Comparison of ENCODE assay signal across 8 cellular contexts in the genomic region with DNA sequence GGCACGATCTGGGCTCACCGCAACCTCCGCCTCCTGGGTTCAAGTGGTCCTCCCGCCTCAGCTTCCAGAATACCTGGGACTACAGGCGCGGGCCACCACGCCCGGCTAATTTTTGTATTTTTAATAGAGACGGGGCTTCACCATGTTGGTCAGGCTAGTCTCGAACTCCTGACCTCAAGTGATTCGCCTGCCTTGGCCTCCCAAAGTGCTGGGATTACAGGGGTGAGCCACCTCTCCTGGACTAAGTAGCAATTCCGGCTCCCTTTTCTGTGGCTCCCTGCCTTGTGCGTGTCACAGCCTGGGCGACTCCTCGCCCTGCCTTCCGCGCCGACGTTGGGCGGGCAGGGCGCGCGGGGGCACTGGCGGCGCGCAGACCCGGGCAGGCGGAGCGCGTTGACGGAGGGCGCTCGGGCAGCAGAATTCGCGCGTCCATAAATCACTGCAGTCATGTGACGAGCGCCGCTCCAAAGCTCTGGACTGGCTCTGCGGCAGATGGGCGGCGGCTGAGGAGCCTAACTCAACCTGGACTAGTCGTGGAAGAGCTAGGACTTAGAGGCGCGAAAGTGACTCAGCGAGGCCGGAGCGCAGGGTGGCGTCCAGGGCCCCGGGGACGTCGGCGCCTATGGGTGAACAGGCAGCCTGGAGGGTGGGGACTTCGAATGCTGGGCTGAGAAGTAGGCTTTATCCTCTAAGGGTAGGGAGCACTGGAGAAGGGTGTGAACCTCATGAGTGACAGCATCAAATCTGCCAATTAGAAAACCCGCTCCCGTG. TPM values are rescaled to one million over a fixed set of nuclear protein-coding genes. Genes with fewer than 3 reads are reported as not detected.
DNase-seq lines count a peak whose midpoint lies in the region; ATAC-seq and TF ChIP-seq lines count a peak whose summit lies in the region.

No MANE protein-coding gene starts in this region.

- H3K9ac ChIP-seq in PC-3 (ENCODE audit: low read length) (0 out of 2 replicates have a peak overlapping the region, but pooled peaks have one; percentile 29), mammary epithelial cell (ENCODE audit: insufficient read depth, low read length) (no peak overlapping the region)

- POLR2A ChIA-PET in PC-3 (lab: Charles Lee; ENCODE audit: unreplicated experiment): interaction anchor here (0.6 kb wide), 1 partner anchor 101 kb away, joined by 5 read pairs; no protein-coding TSS in a partner anchor

- BruUV-seq in PC-3 (replicated peaks; lab: Mats Ljungman, UMichigan): TSS peak; percentile 20
- no TSS peak for BruUV-seq in mammary epithelial cell (replicated peaks; lab: Mats Ljungman, UMichigan)

- H3K4me2 ChIP-seq in PC-3 (ENCODE audit: low read length) (peak overlapping the region; percentile 49), mammary epithelial cell (ENCODE audit: insufficient read depth, low read depth, low read length) (peak overlapping the region; percentile 40)

- H3K9me3 ChIP-seq in PC-3 (ENCODE audit: low read length): no peaks in the 10 kb centered on the region
- no peaks in the 10 kb centered on the region for H3K9me3 ChIP-seq in mammary epithelial cell (replicated peaks; ENCODE audit: insufficient read depth, low read length)

- H3K4me3 ChIP-seq in PC-3 (ENCODE audit: low read length): peak overlapping the region; percentile 38; the same call in 1 of the 2 replicates
- peak overlapping the region in 1 of 3 experiments; percentile 26 for H3K4me3 ChIP-seq in mammary epithelial cell (replicated peaks in 1 of 3; ENCODE audit: insufficient read depth in 1 of 3, low read depth in 2 of 3, low read length in 3 of 3)
- H3K4me3 ChIP-seq in kidney epithelial cell (ENCODE audit: low read depth, low read length): peak overlapping the region; percentile 70

- WGBS in mammary epithelial cell (ENCODE audit: low coverage, missing lambda C conversion rate): 14% methylated on average over 28 of the region's 56 CpGs

- H3K27me3 ChIP-seq in PC-3 (ENCODE audit: low read length): no peaks in the 10 kb centered on the region
- H3K27me3 ChIP-seq in mammary epithelial cell (ENCODE audit: insufficient read depth, low read length): no peaks in the 10 kb centered on the region
- no peaks in the 10 kb centered on the region for H3K27me3 ChIP-seq in kidney epithelial cell (ENCODE audit: control insufficient read depth, insufficient read depth, low read length)

- peak; percentile 60 for TF ChIP-seq CTCF in PC-3 (conservative IDR thresholded peaks at IDR 0.05; ENCODE audit: low read depth, low read length)
- TF ChIP-seq CTCF in mammary epithelial cell (conservative IDR thresholded peaks at IDR 0.05 in 1 of 2, IDR thresholded peaks at IDR 0.05 in 1 of 2; ENCODE audit: extremely low read depth in 1 of 2, insufficient read depth in 1 of 2, low read depth in 1 of 2, low read length in 2 of 2): peak; percentile 4 to 24
- no peak for TF ChIP-seq CTCF in kidney epithelial cell (IDR thresholded peaks at IDR 0.05; ENCODE audit: insufficient read depth, low read length, poor library complexity, severe bottlenecking)

- H3K4me1 ChIP-seq in PC-3 (ENCODE audit: insufficient read depth, low read length) (peaks cover 9% of the 10 kb centered on the region; the same call in 1 of the 2 replicates), mammary epithelial cell (ENCODE audit: insufficient read depth, low read length) (peaks cover 19% of the 10 kb centered on the region)

- peak overlapping the region; percentile 64 for H3K27ac ChIP-seq in PC-3 (ENCODE audit: low read length)
- H3K27ac ChIP-seq in mammary epithelial cell (ENCODE audit: insufficient read depth, low read depth, low read length): no peak overlapping the region

- H3K36me3 ChIP-seq in PC-3 (ENCODE audit: low read depth, low read length): no peaks in the 10 kb centered on the region
- H3K36me3 ChIP-seq in mammary epithelial cell (ENCODE audit: insufficient read depth, low read length): peaks cover 8% of the 10 kb centered on the region
- H3K36me3 ChIP-seq in kidney epithelial cell (ENCODE audit: control insufficient read depth, insufficient read depth, low read length): peaks cover 3% of the 10 kb centered on the region

- ATAC-seq in HG03432 (IDR thresholded peaks at IDR 0.05; ENCODE audit: unreplicated experiment): peak; percentile 49
- ATAC-seq in PC-3: peak; percentile 84
- no peak for ATAC-seq in GM18907 (IDR thresholded peaks at IDR 0.05; ENCODE audit: unreplicated experiment)
- no peak for ATAC-seq in GM21515 (IDR thresholded peaks at IDR 0.05; ENCODE audit: unreplicated experiment)

- H4K20me1 ChIP-seq in PC-3 (ENCODE audit: low read length) (no peaks in the 10 kb centered on the region), mammary epithelial cell (ENCODE audit: insufficient read depth, low read length) (no peaks in the 10 kb centered on the region)

- in situ Hi-C loops in mammary epithelial cell (cut with MboI; ENCODE audit: low sequenced_read_pairs in 2 of 2): no loop called here

- DNase-seq in EH (ENCODE audit: low read depth) (peak; percentile 97), PC-3 (peak; percentile 93), mammary epithelial cell (peak; percentile 89), kidney epithelial cell (ENCODE audit: low read depth) (peak; percentile 77)
- peak; percentile 56 for DNase-seq in stimulated activated CD4-positive, alpha-beta T cell treated with anti-CD3 and anti-CD28 coated beads, Interleukin-4, amount 100 ng/mL, for 1 hour

- no peaks in the 10 kb centered on the region for H3F3A ChIP-seq in PC-3 (ENCODE audit: low read length, unreplicated experiment)

- CTCF ChIA-PET in PC-3 (lab: Charles Lee) (no interaction called here), mammary epithelial cell (lab: Charles Lee; ENCODE audit: low non-redundant PET) (interaction anchor here (0.6 to 0.7 kb wide), 2 partner anchors 68 to 125 kb away, joined by 3 to 7 read pairs; no protein-coding TSS in a partner anchor)

- H2AFZ ChIP-seq in PC-3 (ENCODE audit: low read length) (peak overlapping the region; percentile 77), mammary epithelial cell (ENCODE audit: low read depth, low read length) (peak overlapping the region; percentile 80)

- intact Hi-C loops in PC-3 (cut with micrococcal nuclease) (no loop called here), mammary epithelial cell (cut with micrococcal nuclease) (loop anchor here (2.0 to 5.0 kb wide), 4 partner anchors 58 to 148 kb away; partner anchors contain the start of genes COQ4, SLC27A4 and TRUB2)

- dilution Hi-C loops in mammary epithelial cell (cut with HindIII; ENCODE audit: low sequenced_read_pairs): no loop called here

- H3K79me2 ChIP-seq in PC-3 (ENCODE audit: low read length) (peaks cover 15% of the 10 kb centered on the region), mammary epithelial cell (ENCODE audit: insufficient read depth, low read length) (peaks cover 14% of the 10 kb centered on the region)

- no peaks in the 10 kb centered on the region for H3K9me2 ChIP-seq in PC-3 (replicated peaks; ENCODE audit: low read length)

RNA-seq across cellular contexts. Expression of gene CIZ1, which starts 1.4 kb away (rescaled TPM):
- total RNA-seq in PC-3 (2014; rRNA removed): 46.1 and 67.7 TPM in 2 replicates
- total RNA-seq in mammary epithelial cell: 100 to 1,000 TPM in 1 of 2 donors, 10 to 100 TPM in 1; 36.0 to 109 TPM
- polyA plus RNA-seq in mammary epithelial cell: 25.5 TPM
- polyA minus RNA-seq in mammary epithelial cell: 130 TPM
- 56.9 and 103 TPM in 2 replicates for total RNA-seq in kidney epithelial cell

RNA-seq across cellular contexts. Expression of gene DNM1, which starts 10.4 kb away (rescaled TPM):
- total RNA-seq in PC-3 (2014; rRNA removed) (24.1 and 36.4 TPM in 2 replicates), mammary epithelial cell (1 to 10 TPM in 1 of 2 donors, under 1 TPM in 1; 0.67 to 3.2 TPM), kidney epithelial cell (16.2 and 20.5 TPM in 2 replicates)
- polyA plus RNA-seq in mammary epithelial cell: 0.50 TPM
- not detected for polyA minus RNA-seq in mammary epithelial cell

RNA-seq across cellular contexts. Expression of gene BBLN, which starts 32.7 kb away (rescaled TPM):
- total RNA-seq in PC-3 (2014; rRNA removed) (158 and 171 TPM in 2 replicates), mammary epithelial cell (10 to 100 TPM; 56.9 to 63.3 TPM), kidney epithelial cell (406 and 420 TPM in 2 replicates)
- 58.9 TPM for polyA plus RNA-seq in mammary epithelial cell
- polyA minus RNA-seq in mammary epithelial cell: 11.0 TPM

RNA-seq across cellular contexts. Expression of gene LCN2, which starts 43.5 kb away (rescaled TPM):
- total RNA-seq in PC-3 (2014; rRNA removed) (153 and 154 TPM in 2 replicates), mammary epithelial cell (10 to 100 TPM in 1 of 2 donors, 1 to 10 TPM in 1; 6.5 to 20.0 TPM), kidney epithelial cell (233 and 283 TPM in 2 replicates)
- 2.1 TPM for polyA plus RNA-seq in mammary epithelial cell
- polyA minus RNA-seq in mammary epithelial cell: 9.1 TPM

Comparison
In these comparisons a context has a peak if more than half of its experiments do, and no peak if none do; other contexts are left out.
1. ATAC-seq: peak in HG03432 (single experiment) and PC-3 (single experiment); none in GM18907 (single experiment) and GM21515 (single experiment).
2. Peak in every context shown above with its lines, with median percentiles within 50 percentile points of each other: DNase-seq.